Comparison of ENCODE assay signal across 30 cellular contexts in the genomic region with DNA sequence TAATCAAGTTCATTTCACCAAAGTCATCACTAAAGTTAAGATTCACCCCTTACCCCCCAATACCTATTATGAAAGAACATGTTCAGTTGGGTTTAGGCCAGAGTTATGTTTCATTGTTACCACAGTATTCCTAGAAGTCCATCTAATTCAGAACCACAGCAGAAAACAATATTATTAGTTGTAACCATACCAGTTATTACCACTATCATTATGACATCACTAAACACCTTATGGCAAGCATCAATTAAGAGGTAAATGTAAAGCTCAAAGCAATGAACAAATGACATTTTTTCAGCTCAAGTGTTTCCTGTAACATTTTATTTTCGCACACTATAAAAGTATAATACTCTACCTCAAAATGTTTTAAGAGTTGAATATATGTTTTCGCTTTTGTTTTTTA.
"Had no signal": no experiment of that assay in that cellular context is flagged by ENCODE, and none has a peak within 500 bp of the region (broad histone marks: within the 10 kb centered on the region; RNA-seq: fewer than 3 reads in every experiment).

No MANE protein-coding gene starts in this region.

- H3K27me3 Mint-ChIP-seq: naive thymus-derived CD8-positive, alpha-beta T cell; stimulated activated naive B cell treated with anti-CD40 and anti-IgM and Interleukin-4, amounts not matched to agents 10 μg/mL and 1 μg/mL and 100 μg/mL, for 72 hours had no signal

- H3K4me3 Mint-ChIP-seq: neural progenitor cell; stimulated activated naive B cell treated with anti-CD40 and anti-IgM and Interleukin-4, amounts not matched to agents 10 μg/mL and 1 μg/mL and 100 μg/mL, for 72 hours had no signal

- H3K9me3 ChIP-seq: heart right ventricle, lower lobe of right lung, neutrophil, right atrium auricular region, stomach, testis, thyroid gland, transverse colon, upper lobe of right lung had no signal

- H3K27ac ChIP-seq: heart right ventricle, hepatocyte, lower lobe of right lung, neural progenitor cell, neutrophil, parathyroid adenoma, right atrium auricular region, skin epidermis, stomach, testis, thyroid gland, transverse colon, upper lobe of right lung had no signal

- FAIRE-seq: urothelium cell line had no signal

- H3K4me2 ChIP-seq: neural progenitor cell had no signal

- ATAC-seq: heart right ventricle; left cardiac atrium; left lobe of liver; lower lobe of right lung; naive thymus-derived CD8-positive, alpha-beta T cell; sciatic nerve; stimulated activated naive B cell treated with anti-CD40 and anti-IgM and Interleukin-4, amounts not matched to agents 10 μg/mL and 1 μg/mL and 100 μg/mL, for 72 hours; stimulated activated naive CD8-positive, alpha-beta T cell treated with anti-CD3 and anti-CD28 coated beads, Interleukin-15, Interleukin-2, amounts not matched to agents 100 U/mL and 50 U/mL, for 24 hours; upper lobe of right lung had no signal

- H2AFZ ChIP-seq: hepatocyte, neural progenitor cell, parathyroid adenoma had no signal

- H3K27ac Mint-ChIP-seq: naive thymus-derived CD8-positive, alpha-beta T cell; nephron; neural progenitor cell; stimulated activated naive B cell treated with anti-CD40 and anti-IgM and Interleukin-4, amounts not matched to agents 10 μg/mL and 1 μg/mL and 100 μg/mL, for 72 hours had no signal

- H3K4me3 ChIP-seq: heart right ventricle, hepatocyte, lower lobe of right lung, neural progenitor cell, right atrium auricular region, skin epidermis, stomach, testis, thyroid gland, transverse colon, upper lobe of right lung had no signal

- DNase-seq: heart right ventricle; islet precursor cell; kidney glomerular epithelial cell; left cardiac atrium; lower lobe of right lung; mammary epithelial cell; mesenchymal stem cell; naive thymus-derived CD8-positive, alpha-beta T cell; occipital lobe; stimulated activated CD4-positive, alpha-beta T cell treated with anti-CD3 and anti-CD28 coated beads, Interleukin-12 subunit alpha, Interleukin-12 subunit beta, amount 100 ng/mL, for 4 hours; stimulated activated CD4-positive, alpha-beta T cell treated with anti-CD3 and anti-CD28 coated beads, Interleukin-15, amount 100 ng/mL, for 24 hours; stimulated activated CD4-positive, alpha-beta T cell treated with anti-CD3 and anti-CD28 coated beads, Interleukin-2, amount 100 ng/mL, for 24 hours; stimulated activated CD4-positive, alpha-beta T cell treated with anti-CD3 and anti-CD28 coated beads, Interleukin-4, amount 100 ng/mL, for 1 hour; stimulated activated naive B cell treated with anti-CD40 and anti-IgM and Interleukin-4, amounts not matched to agents 10 μg/mL and 1 μg/mL and 100 μg/mL, for 72 hours; stimulated activated naive CD8-positive, alpha-beta T cell treated with anti-CD3 and anti-CD28 coated beads, Interleukin-15, Interleukin-2, amounts not matched to agents 100 U/mL and 50 U/mL, for 24 hours; stomach; testis; thyroid gland; transverse colon; upper lobe of right lung had no signal

- H3K36me3 ChIP-seq: heart right ventricle, lower lobe of right lung, neural progenitor cell, neutrophil, right atrium auricular region, stomach, thyroid gland, transverse colon, upper lobe of right lung had no signal

- H3K9ac ChIP-seq: neural progenitor cell, parathyroid adenoma had no signal

- H3K9me3 Mint-ChIP-seq: naive thymus-derived CD8-positive, alpha-beta T cell; nephron; stimulated activated naive B cell treated with anti-CD40 and anti-IgM and Interleukin-4, amounts not matched to agents 10 μg/mL and 1 μg/mL and 100 μg/mL, for 72 hours had no signal

- H3K27me3 ChIP-seq: heart right ventricle, right atrium auricular region, stomach, testis, thyroid gland, upper lobe of right lung had no signal
